24 cellular contexts compared by ENCODE assay signal in the genomic region with DNA sequence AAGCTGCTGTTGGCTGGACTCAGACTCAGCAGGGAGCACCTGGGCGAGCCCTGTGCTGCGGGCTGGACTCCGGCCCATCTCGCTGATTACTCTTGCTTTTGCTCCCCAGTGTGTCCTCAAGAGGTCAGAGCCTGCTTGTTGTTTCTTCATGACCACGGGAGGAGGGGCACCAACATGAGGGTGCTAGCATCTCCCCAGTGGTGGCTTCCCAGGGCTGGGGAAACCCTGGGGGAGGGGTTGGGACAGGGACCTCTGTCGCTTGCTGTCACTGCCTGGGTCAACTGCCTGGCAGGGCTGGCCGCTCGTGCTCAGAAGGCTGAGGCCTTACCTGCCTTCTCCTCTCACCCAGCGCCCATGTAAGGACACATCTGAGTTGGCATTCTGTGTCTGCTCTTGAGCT.
"Had no signal": no experiment of that assay in that cellular context is flagged by ENCODE, and none has a peak within 500 bp of the region (broad histone marks: within the 10 kb centered on the region; RNA-seq: fewer than 3 reads in every experiment).

No MANE protein-coding gene starts in this region.

- H3K36me3 Mint-ChIP-seq: type B pancreatic cell had no signal

- H3K9me3 ChIP-seq: left ventricle myocardium inferior, neutrophil, ovary, psoas muscle, thoracic aorta had no signal

- H3K9me3 Mint-ChIP-seq: type B pancreatic cell had no signal

- H3K27ac Mint-ChIP-seq: activated CD4-positive, alpha-beta memory T cell treated with anti-CD3 and anti-CD28 coated beads, Interleukin-2, amount 10 ng/mL, durations not matched to agents 7 days and 5 days; activated T-cell treated with anti-CD3 and anti-CD28 coated beads, Interleukin-2, amount 50 U/mL, for 24 hours; activated T-helper 17 cell treated with anti-CD3 and anti-CD28 coated beads, Interleukin-2, amount 50 U/mL, for 72 hours; natural killer cell treated with Interleukin-12 subunit alpha and Interleukin-12 subunit beta and Interleukin-15 and Interleukin-18, amount 100 ng/mL, for 72 hours; type B pancreatic cell had no signal

- FAIRE-seq: bronchial epithelial cell had no signal

- H3K36me3 ChIP-seq: left ventricle myocardium inferior, neutrophil, ovary, thoracic aorta had no signal

- ATAC-seq: psoas muscle, right cardiac atrium had no signal

- H3K27ac ChIP-seq: left ventricle myocardium inferior, neutrophil, ovary, psoas muscle, SK-N-MC, skin epidermis, thoracic aorta had no signal

- H3K27me3 ChIP-seq: neutrophil, ovary had no signal

- DNase-seq: activated naive CD4-positive, alpha-beta T cell; activated T-cell treated with anti-CD3 and anti-CD28 coated beads, Interleukin-2, amount 50 U/mL, for 24 hours; amygdala; cerebellar nuclear complex; effector CD4-positive, alpha-beta T cell; erythroblast; foreskin fibroblast; left ventricle myocardium inferior; ovary; psoas muscle; right cardiac atrium; stimulated activated CD4-positive, alpha-beta T cell treated with anti-CD3 and anti-CD28 coated beads, Interleukin-2, amount 100 ng/mL, for 48 hours; stimulated activated naive CD4-positive, alpha-beta T cell; SW 1271 had no signal

- H3K4me1 ChIP-seq: left ventricle myocardium inferior, psoas muscle had no signal

- H3K4me3 ChIP-seq: left ventricle myocardium inferior, ovary, psoas muscle, SK-N-MC, skin epidermis, thoracic aorta had no signal

- H3K4me3 Mint-ChIP-seq: activated CD4-positive, alpha-beta memory T cell treated with anti-CD3 and anti-CD28 coated beads, Interleukin-2, amount 10 ng/mL, durations not matched to agents 7 days and 5 days; activated CD4-positive, alpha-beta T cell treated with anti-CD3 and anti-CD28 coated beads, Interleukin-2, amount 10 ng/mL, durations not matched to agents 24 days and 14 days; activated T-cell treated with anti-CD3 and anti-CD28 coated beads, Interleukin-2, amount 50 U/mL, for 24 hours; activated T-helper 17 cell treated with anti-CD3 and anti-CD28 coated beads, Interleukin-2, amount 50 U/mL, for 72 hours; type B pancreatic cell had no signal
